Comparison of ENCODE assay signal across 9 cellular contexts in the genomic region with DNA sequence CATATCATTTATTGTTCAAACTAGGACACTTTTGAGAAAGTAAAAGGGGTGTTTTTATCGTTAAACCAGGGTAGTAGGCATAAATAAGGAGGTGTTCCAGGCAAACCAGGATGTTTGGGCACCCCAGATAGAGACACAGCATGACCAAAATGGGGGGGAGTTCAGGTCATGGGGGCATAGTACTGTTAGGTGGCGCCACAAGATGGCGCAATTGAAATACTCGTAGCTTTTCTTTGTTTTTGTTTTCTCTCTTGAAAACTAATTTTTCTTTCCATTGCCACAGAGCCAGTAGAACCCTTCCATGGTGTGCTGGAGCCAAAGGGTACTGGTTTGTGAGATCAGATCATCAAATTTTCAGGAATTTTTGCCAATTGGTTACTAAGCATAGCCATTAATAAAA.
DNase-seq lines count a peak whose midpoint lies in the region; ATAC-seq, FAIRE-seq and TF ChIP-seq lines count a peak whose summit lies in the region.
"Had no signal": no experiment of that assay in that cellular context is flagged by ENCODE, and none has a peak within 500 bp of the region (broad histone marks: within the 10 kb centered on the region; RNA-seq: fewer than 3 reads in every experiment).

No MANE protein-coding gene starts in this region.

- H3K4me3 ChIP-seq in A549: no peak overlapping the region
- H3K4me3 ChIP-seq in kidney (ENCODE audit: low read length in 2 of 2): no peak overlapping the region
- H3K4me3 ChIP-seq: HAP-1 had no signal

- no peak overlapping the region for H3K9ac ChIP-seq in kidney (ENCODE audit: low read length in 2 of 2)

- no peak for TF ChIP-seq POLR2A in A549 (IDR thresholded peaks at IDR 0.05; ENCODE audit: low read length)

- TF ChIP-seq EP300 in A549 (IDR thresholded peaks at IDR 0.05): no peak

- H3K4me1 ChIP-seq in A549: peaks cover 38% of the 10 kb centered on the region
- H3K4me1 ChIP-seq in kidney (ENCODE audit: control insufficient read depth in 1 of 2, insufficient read depth in 1 of 2, low read depth in 1 of 2, low read length in 2 of 2): peaks cover 4 to 14% of the 10 kb centered on the region in 2 donors

- DNase-seq in A549 (ENCODE audit: low read depth in 1 of 2, low spot score in 1 of 2) (peak in 1 of 2 experiments; percentile 38), NCI-H82 treated with DMSO at 0.1 percent for 48 hours (lab: John Stamatoyannopoulos, UW; ENCODE audit: unreplicated experiment) (peak; percentile 31), amniotic epithelial cell (ENCODE audit: low read depth) (peak; percentile 32), kidney (no peak), hepatic stellate cell (ENCODE audit: low spot score) (no peak), foreskin melanocyte (no peak)

- CTCF ChIA-PET in A549 (lab: Yijun Ruan, JAX): interaction anchor here (0.6 to 2.4 kb wide), 8 partner anchors 8 to 461 kb away, joined by 3 to 6 read pairs (median 4); no protein-coding TSS in a partner anchor

- no peaks in the 10 kb centered on the region for H3K36me3 ChIP-seq in kidney (ENCODE audit: control insufficient read depth in 1 of 2, insufficient read depth in 2 of 2, low read length in 2 of 2)
- H3K36me3 ChIP-seq: HAP-1 had no signal

- WGBS in A549 (ENCODE audit: missing lambda C conversion rate): 25% methylated on average over 4 of the region's 4 CpGs

- ATAC-seq in A549 (peak in 1 of 2 experiments; percentile 43; a peak in 2 of 6 replicates), GM21723 (IDR thresholded peaks at IDR 0.05; ENCODE audit: unreplicated experiment) (no peak)

- TF ChIP-seq CTCF in A549 (IDR thresholded peaks at IDR 0.05) (peak; percentile 53), GM12872 (IDR thresholded peaks at IDR 0.05; ENCODE audit: insufficient read depth, low read depth, low read length) (peak; percentile 56), kidney (IDR thresholded peaks at IDR 0.05; ENCODE audit: borderline replicate concordance, extremely low read depth, insufficient read depth) (peak; percentile 39)

- intact Hi-C loops in kidney (cut with DNase I): no loop called here

- peak; percentile 64 to 68 for TF ChIP-seq RAD21 in A549 (conservative IDR thresholded peaks at IDR 0.05 in 1 of 2, IDR thresholded peaks at IDR 0.05 in 1 of 2)

- FAIRE-seq in A549 (lab: Jason Lieb, UNC) (peak; percentile 88), kidney (lab: Jason Lieb, UNC) (peak; percentile 29)

- POLR2A ChIA-PET in A549 (lab: Yijun Ruan, JAX): no interaction called here

- H3K27ac ChIP-seq in A549: peak overlapping the region; percentile 9 to 10; a peak in 2 of 6 replicates
- H3K27ac ChIP-seq in kidney (ENCODE audit: low read depth in 2 of 2, low read length in 2 of 2): no peak overlapping the region

- H3K4me2 ChIP-seq in A549: no peak overlapping the region

- H3K9me3 ChIP-seq in A549 (no peaks in the 10 kb centered on the region), kidney (ENCODE audit: control insufficient read depth in 1 of 2, low read length in 2 of 2) (no peaks in the 10 kb centered on the region)
- H3K9me3 ChIP-seq: HAP-1 had no signal

TF ChIP-seq in A549, 52 proteins besides CTCF, POLR2A, EP300 and RAD21:
- TF ChIP-seq SMC3 (IDR thresholded peaks at IDR 0.05) (peak; percentile 66), HMGXB4 (CRISPR knock-in tag; IDR thresholded peaks at IDR 0.05; ENCODE audit: borderline replicate concordance) (no peak)

Comparison
In these comparisons a context has a peak if more than half of its experiments do, and no peak if none do; other contexts are left out.
1. DNase-seq: peak in NCI-H82 treated with DMSO at 0.1 percent for 48 hours (single experiment) and amniotic epithelial cell (single experiment); none in kidney (single experiment), hepatic stellate cell (single experiment) and foreskin melanocyte (single experiment).
2. H3K27ac ChIP-seq: peak in A549 (2 of 2); none in kidney (0 of 2).
3. Peak in every context shown above with its lines, with median percentiles within 50 percentile points of each other: CTCF ChIP-seq.